1 cellular context compared by ENCODE assay signal in genomic region chr17:79840989-79841286, GRCh38.
A peak's percentile ranks its signal among the peaks of the same experiment; 100 is the strongest.
TF ChIP-seq lines count a peak whose summit lies in the region.

No MANE protein-coding gene starts in this region.

TF ChIP-seq in H1, 55 proteins besides CTCF, POLR2A, EP300 and RAD21:
- peak; percentile 67; the same call in 1 of the 2 replicates for TF ChIP-seq MAX (IDR thresholded peaks at IDR 0.05)
- TF ChIP-seq CTBP2 (IDR thresholded peaks at IDR 0.05; ENCODE audit: borderline replicate concordance, insufficient read depth, insufficient read length, low read length): no peak
- TF ChIP-seq SUZ12 (IDR thresholded peaks at IDR 0.05; ENCODE audit: low read length): peak; percentile 17; the same call in 1 of the 2 replicates
- TF ChIP-seq CBX8 (IDR thresholded peaks at IDR 0.05; ENCODE audit: borderline replicate concordance, low read depth, low read length): peak; percentile 71; the same call in 1 of the 2 replicates
- TF ChIP-seq EZH2 (IDR thresholded peaks at IDR 0.05; ENCODE audit: low read depth, low read length, severe bottlenecking): peak; percentile 61
- no peak for TF ChIP-seq SAP30 (IDR thresholded peaks at IDR 0.05; ENCODE audit: insufficient read depth, insufficient replicate concordance, low read length)
